9 cellular contexts compared by ENCODE assay signal in the genomic region with DNA sequence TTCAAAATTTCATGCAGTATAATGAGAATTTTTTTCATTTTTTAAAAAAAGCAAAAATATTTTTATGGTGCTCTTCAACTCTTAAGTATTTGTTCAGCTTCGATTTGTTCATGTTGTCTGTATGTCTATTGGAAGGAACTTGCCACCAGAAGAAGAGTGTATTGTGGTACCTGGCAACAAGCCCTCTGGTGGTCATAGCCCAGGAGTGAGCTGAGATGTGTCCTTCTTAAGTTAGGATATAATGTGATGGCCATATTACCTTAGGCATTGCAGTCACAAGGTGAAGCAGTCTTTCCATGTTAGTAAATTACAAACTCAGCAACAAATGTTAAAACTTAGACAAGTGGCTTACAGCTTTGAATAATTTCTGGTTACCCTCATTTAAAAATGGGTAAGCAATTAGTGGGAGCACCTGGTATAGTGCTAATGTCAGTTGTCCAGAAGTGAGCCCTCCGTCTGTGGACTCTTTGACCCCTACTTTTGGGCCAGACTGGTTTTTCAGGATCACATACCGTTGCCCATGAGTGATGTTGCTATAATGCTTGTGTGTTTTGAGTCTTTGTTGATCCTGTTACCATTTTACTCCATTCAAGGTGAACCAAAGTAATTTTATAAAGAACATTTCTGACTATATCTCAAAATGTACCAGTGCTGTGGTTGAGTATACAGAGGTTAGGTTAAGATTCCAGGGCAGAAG. TPM values are rescaled to one million over a fixed set of nuclear protein-coding genes. Genes with fewer than 3 reads are reported as not detected.
DNase-seq lines count a peak whose midpoint lies in the region; ATAC-seq and TF ChIP-seq lines count a peak whose summit lies in the region.
"Had no signal": no experiment of that assay in that cellular context is flagged by ENCODE, and none has a peak within 500 bp of the region (broad histone marks: within the 10 kb centered on the region; RNA-seq: fewer than 3 reads in every experiment).

No MANE protein-coding gene starts in this region.

- H3K14ac ChIP-seq in trophoblast cell (ENCODE audit: low read length): no peak overlapping the region

- H3K27ac Mint-ChIP-seq in T-cell: no peak overlapping the region

- peaks cover 11% of the 10 kb centered on the region for H3K79me2 ChIP-seq in trophoblast cell (ENCODE audit: control insufficient read depth, insufficient read depth, low read length, poor library complexity)

- H3K18ac ChIP-seq in trophoblast cell (ENCODE audit: low read length): no peak overlapping the region

- H3K9me3 Mint-ChIP-seq in T-cell: no peaks in the 10 kb centered on the region

- H3K27ac ChIP-seq in left ventricle myocardium inferior (replicated peaks) (peak overlapping the region; percentile 29), trophoblast cell (ENCODE audit: low read depth, low read length) (no peak overlapping the region)

- H3K4me1 Mint-ChIP-seq in T-cell: peaks cover 0 to 3% (median 0%) of the 10 kb centered on the region in 3 donors

- H3K4me2 ChIP-seq in trophoblast cell (ENCODE audit: low read length): no peak overlapping the region

- no peak overlapping the region for H2BK120ac ChIP-seq in trophoblast cell (ENCODE audit: insufficient read depth, low read length, poor library complexity)

- H4K91ac ChIP-seq in trophoblast cell (ENCODE audit: low read depth, low read length): no peak overlapping the region

- no peak overlapping the region for H4K8ac ChIP-seq in trophoblast cell (ENCODE audit: low read depth, low read length)

- H3K79me1 ChIP-seq in trophoblast cell (ENCODE audit: low read length): peaks cover 2% of the 10 kb centered on the region

- no peak overlapping the region for H3K4me3 Mint-ChIP-seq in T-cell

- CTCF ChIA-PET in T-cell (lab: Charles Lee): interaction anchor here (0.6 to 2.2 kb wide), 13 partner anchors 26 to 250 kb away, joined by 3 to 13 read pairs (median 3); no protein-coding TSS in a partner anchor

- H3K23ac ChIP-seq in trophoblast cell (ENCODE audit: low read length): no peak overlapping the region

- H3K4me1 ChIP-seq in left ventricle myocardium inferior (peaks cover 72% of the 10 kb centered on the region), trophoblast cell (ENCODE audit: control insufficient read depth in 1 of 2, insufficient read depth in 2 of 2, low read length in 2 of 2) (peaks cover 6 to 18% of the 10 kb centered on the region in 2 experiments)

- POLR2A ChIA-PET in T-cell (lab: Charles Lee): interaction anchor here in 1 of 2 donors (0.6 kb wide), 1 partner anchor 12 kb away, joined by 3 read pairs; no protein-coding TSS in a partner anchor

- H3K36me3 ChIP-seq in left ventricle myocardium inferior: no peaks in the 10 kb centered on the region
- H3K36me3 ChIP-seq in trophoblast cell (ENCODE audit: control insufficient read depth in 1 of 2, insufficient read depth in 2 of 2, low read length in 2 of 2): peaks cover 4 to 5% of the 10 kb centered on the region in 2 experiments

- no peak overlapping the region for H4K12ac ChIP-seq in trophoblast cell (ENCODE audit: low read depth, low read length)

- no peak overlapping the region for H2BK12ac ChIP-seq in trophoblast cell (ENCODE audit: low read length)

- H3K9me3 ChIP-seq in left ventricle myocardium inferior (replicated peaks) (no peaks in the 10 kb centered on the region), trophoblast cell (ENCODE audit: insufficient read depth, low read depth, low read length) (no peaks in the 10 kb centered on the region)

- DNase-seq in left ventricle myocardium inferior: no peak
- DNase-seq in Right ventricle myocardium inferior (ENCODE audit: missing footprints): no peak
- DNase-seq in T-cell: peak in 19 of 34 experiments; percentile 2 to 25 (median 11)
- peak; percentile 29 to 68 for DNase-seq in trophoblast cell
- no peak for DNase-seq in dedifferentiated amniotic fluid mesenchymal stem cell (ENCODE audit: extremely low spot score)
- DNase-seq in Ammon's horn (ENCODE audit: low spot score): no peak
- no peak for DNase-seq in anterior cingulate cortex (lab: John Stamatoyannopoulos, UW)

- H2AFZ ChIP-seq in trophoblast cell (ENCODE audit: insufficient read depth, low read length, poor library complexity): no peak overlapping the region

- H3K27me3 Mint-ChIP-seq in T-cell: peaks cover 5 to 10% of the 10 kb centered on the region in 2 donors

- no peak overlapping the region for H3K4me3 ChIP-seq in left ventricle myocardium inferior
- H3K4me3 ChIP-seq in trophoblast cell (ENCODE audit: low read depth, low read length): no peak overlapping the region
- H3K4me3 ChIP-seq: skin epidermis had no signal

- H3K9ac ChIP-seq in trophoblast cell (ENCODE audit: low read length): no peak overlapping the region

- H3K4ac ChIP-seq in trophoblast cell (ENCODE audit: low read depth, low read length): no peak overlapping the region

- H3K27me3 ChIP-seq in left ventricle myocardium inferior (ENCODE audit: low read depth) (no peaks in the 10 kb centered on the region), trophoblast cell (ENCODE audit: insufficient read depth, low read length) (no peaks in the 10 kb centered on the region)

- no peak overlapping the region for H2AK5ac ChIP-seq in trophoblast cell (ENCODE audit: low read length)

- intact Hi-C loops in left ventricle myocardium inferior (cut with micrococcal nuclease) (no loop called here), Right ventricle myocardium inferior (cut with DNase I) (no loop called here)

- H3K36me3 Mint-ChIP-seq in T-cell: no peaks in the 10 kb centered on the region

- TF ChIP-seq CTCF in left ventricle myocardium inferior (IDR thresholded peaks at IDR 0.05; ENCODE audit: borderline replicate concordance): no peak

- no CpG with 5 or more reads among the region's 3 CpGs for WGBS in trophoblast cell (ENCODE audit: extremely low coverage, insufficient coverage, insufficient read length)

- no peak overlapping the region for H2BK5ac ChIP-seq in trophoblast cell (ENCODE audit: low read depth, low read length, poor library complexity)

- ATAC-seq in Right ventricle myocardium inferior (no peak), HG02885 (IDR thresholded peaks at IDR 0.05; ENCODE audit: poor library complexity, unreplicated experiment) (peak; percentile 82), T-cell (replicated peaks in 1 of 4) (peak in 3 of 4 experiments; percentile 37 to 43 (median 42))

RNA-seq across cellular contexts. Expression of a gene that starts 57.4 kb away (rescaled TPM):
- total RNA-seq in left ventricle myocardium inferior: 16.2 TPM
- 18.9 TPM for total RNA-seq in Right ventricle myocardium inferior
- total RNA-seq in T-cell: 1 to 10 TPM in 1 of 5 donors, under 1 TPM in 4; 0.39 to 1.3 (median 0.73) TPM
- polyA plus RNA-seq in trophoblast cell (2013): 40.2 and 40.9 TPM in 2 replicates

Comparison
In these comparisons a context has a peak if more than half of its experiments do, and no peak if none do; other contexts are left out.
1. DNase-seq: peak in T-cell (19 of 34) and trophoblast cell (2 of 2); none in left ventricle myocardium inferior (single experiment), Right ventricle myocardium inferior (single experiment), dedifferentiated amniotic fluid mesenchymal stem cell (single experiment), Ammon's horn (single experiment) and anterior cingulate cortex (0 of 58).